In genomic region chr3:36843065-36844051, GRCh38 we compare ENCODE assay signal across 8 cellular contexts.
DNase-seq lines count a peak whose midpoint lies in the region; ATAC-seq and TF ChIP-seq lines count a peak whose summit lies in the region.

No MANE protein-coding gene starts in this region.

- H3K4me3 ChIP-seq in OCI-LY7 (ENCODE audit: low read depth, low read length, poor library complexity, severe bottlenecking) (no peak overlapping the region), right cardiac atrium (ENCODE audit: low read length) (no peak overlapping the region)

- H3K36me3 ChIP-seq in OCI-LY7 (ENCODE audit: insufficient read depth, low read length): peaks cover 96% of the 10 kb centered on the region

- peaks cover 6% of the 10 kb centered on the region; the same call in 1 of the 2 replicates for H3K9me3 ChIP-seq in OCI-LY7 (ENCODE audit: low read length)
- peaks cover 2% of the 10 kb centered on the region for H3K9me3 ChIP-seq in right cardiac atrium (ENCODE audit: control insufficient read depth, low read length)

- H3K27ac ChIP-seq in OCI-LY7 (ENCODE audit: low read depth, low read length, poor library complexity, severe bottlenecking) (no peak overlapping the region), right cardiac atrium (ENCODE audit: low read length) (no peak overlapping the region)

- H2AFZ ChIP-seq in OCI-LY7 (ENCODE audit: low read length): no peak overlapping the region

- no peaks in the 10 kb centered on the region for H4K20me1 ChIP-seq in OCI-LY7 (ENCODE audit: insufficient read depth, low read length)

- DNase-seq in A172 (ENCODE audit: low spot score): peak; percentile 26
- peak; percentile 41 for DNase-seq in GM13976 (ENCODE audit: low spot score)
- peak; percentile 17 for DNase-seq in OCI-LY7 (ENCODE audit: low spot score)
- DNase-seq in activated T-helper 1 cell treated with Interleukin-2 at 50 U/mL for 16 hours (ENCODE audit: low read depth): peak; percentile 8
- DNase-seq in right cardiac atrium: no peak
- peak; percentile 6 for DNase-seq in stimulated activated CD8-positive, alpha-beta memory T cell treated with anti-CD3 and anti-CD28 coated beads, Interleukin-12 subunit alpha, Interleukin-12 subunit beta, amount 100 ng/mL, for 4 hours (ENCODE audit: low read depth)
- DNase-seq in 8988T: no peak

- no peak overlapping the region for H3K4me2 ChIP-seq in OCI-LY7 (ENCODE audit: low read length)

- POLR2A ChIA-PET in OCI-LY7 (lab: Charles Lee): interaction anchor here (0.6 to 1.0 kb wide), 2 partner anchors 150 to 395 kb away, joined by 3 read pairs; partner anchors contain the start of genes EPM2AIP1 and MLH1

- no TSS peak for BruUV-seq in OCI-LY7 (replicated peaks; lab: Mats Ljungman, UMichigan)

- peak; percentile 59 for TF ChIP-seq CTCF in GM13976 (IDR thresholded peaks at IDR 0.05; ENCODE audit: borderline replicate concordance, control extremely low read depth, extremely low read depth, insufficient read depth, missing control alignments)
- peak; percentile 69 for TF ChIP-seq CTCF in OCI-LY7 (conservative IDR thresholded peaks at IDR 0.05; ENCODE audit: low read length)

- no peaks in the 10 kb centered on the region for H3K9me2 ChIP-seq in OCI-LY7 (ENCODE audit: insufficient read depth, low read length)

- H3K4me1 ChIP-seq in OCI-LY7 (ENCODE audit: insufficient read depth, low read length, poor library complexity, severe bottlenecking) (no peaks in the 10 kb centered on the region), right cardiac atrium (ENCODE audit: control insufficient read depth, insufficient read depth, low read length) (no peaks in the 10 kb centered on the region)

- CTCF ChIA-PET in OCI-LY7 (lab: Charles Lee; ENCODE audit: unreplicated experiment): no interaction called here

- ATAC-seq in HG02870 (IDR thresholded peaks at IDR 0.05; ENCODE audit: unreplicated experiment) (peak; percentile 53), right cardiac atrium (peak; percentile 34 to 38)

- in situ Hi-C loops in GM13976 (cut with MboI; ENCODE audit: low sequenced_read_pairs, unreplicated experiment): no loop called here

- H3K27me3 ChIP-seq in right cardiac atrium (ENCODE audit: control insufficient read depth, insufficient read depth): no peaks in the 10 kb centered on the region

- intact Hi-C loops in OCI-LY7 (cut with micrococcal nuclease; ENCODE audit: unreplicated experiment) (no loop called here), right cardiac atrium (cut with DNase I) (no loop called here)

- H3K79me2 ChIP-seq in OCI-LY7 (ENCODE audit: insufficient read depth, low read depth, low read length): no peaks in the 10 kb centered on the region

- 53% methylated on average over 4 of the region's 4 CpGs for WGBS in right cardiac atrium

Comparison
In these comparisons a context has a peak if more than half of its experiments do, and no peak if none do; other contexts are left out.
1. DNase-seq: peak in A172 (single experiment), GM13976 (single experiment), OCI-LY7 (single experiment), activated T-helper 1 cell treated with Interleukin-2 at 50 U/mL for 16 hours (single experiment) and stimulated activated CD8-positive, alpha-beta memory T cell treated with anti-CD3 and anti-CD28 coated beads, Interleukin-12 subunit alpha, Interleukin-12 subunit beta, amount 100 ng/mL, for 4 hours (single experiment); none in right cardiac atrium (0 of 3) and 8988T (single experiment).